ENCODE assay signal across 12 cellular contexts in genomic region chr9:7320139-7320538, GRCh38.
DNase-seq lines count a peak whose midpoint lies in the region; ATAC-seq and TF ChIP-seq lines count a peak whose summit lies in the region.
"Had no signal": no experiment of that assay in that cellular context is flagged by ENCODE, and none has a peak within 500 bp of the region (broad histone marks: within the 10 kb centered on the region; RNA-seq: fewer than 3 reads in every experiment).

No MANE protein-coding gene starts in this region.

- no peak overlapping the region for H3K23ac ChIP-seq in neuronal stem cell (ENCODE audit: low read depth, low read length, poor library complexity)

- TF ChIP-seq CTCF in MCF 10A (IDR thresholded peaks at IDR 0.05; ENCODE audit: unreplicated experiment) (no peak), breast epithelium (IDR thresholded peaks at IDR 0.05) (no peak), foreskin fibroblast (IDR thresholded peaks at IDR 0.05; ENCODE audit: low read depth, low read length) (no peak), uterus (IDR thresholded peaks at IDR 0.05) (no peak)

- H3K4me3 ChIP-seq in breast epithelium (no peak overlapping the region), SJCRH30 (no peak overlapping the region), foreskin fibroblast (ENCODE audit: low read depth in 1 of 2, low read length in 2 of 2) (no peak overlapping the region), uterus (no peak overlapping the region), neuronal stem cell (ENCODE audit: low read length in 2 of 2) (no peak overlapping the region)
- H3K4me3 ChIP-seq: BLaER1, heart right ventricle had no signal

- no peaks in the 10 kb centered on the region for H3K9me3 Mint-ChIP-seq in MCF 10A (ENCODE audit: unreplicated experiment)

- H2BK12ac ChIP-seq in neuronal stem cell (ENCODE audit: low read length) = no peak overlapping the region

- peaks cover 6% of the 10 kb centered on the region for H3K4me1 Mint-ChIP-seq in MCF 10A (ENCODE audit: insufficient read depth, unreplicated experiment)

- H3K79me1 ChIP-seq in neuronal stem cell (ENCODE audit: low read depth, low read length) = peaks cover under 1% of the 10 kb centered on the region

- no CpG with 5 or more reads among the region's 7 CpGs for WGBS in neuronal stem cell (ENCODE audit: extremely low coverage in 2 of 2, insufficient read length in 2 of 2, insufficient replicate concordance in 1 of 2), 2 donors

- peaks cover 0 to 4% of the 10 kb centered on the region in 2 donors for H3K27me3 ChIP-seq in breast epithelium
- H3K27me3 ChIP-seq in SJCRH30 = no peaks in the 10 kb centered on the region
- H3K27me3 ChIP-seq in uterus = no peaks in the 10 kb centered on the region
- no peaks in the 10 kb centered on the region for H3K27me3 ChIP-seq in neuronal stem cell (ENCODE audit: control insufficient read depth in 3 of 3, insufficient read depth in 3 of 3, low read depth in 1 of 3, low read length in 3 of 3)
- H3K27me3 ChIP-seq: BLaER1, heart right ventricle had no signal

- no peak overlapping the region for H3K4me3 Mint-ChIP-seq in MCF 10A (ENCODE audit: unreplicated experiment)

- no TSS peak for BruUV-seq in MCF 10A (replicated peaks; lab: Mats Ljungman, UMichigan)

- no peaks in the 10 kb centered on the region for H3K27me3 Mint-ChIP-seq in MCF 10A (ENCODE audit: insufficient read depth, unreplicated experiment)

- H3K9ac ChIP-seq in neuronal stem cell (ENCODE audit: low read depth, low read length, poor library complexity) = no peak overlapping the region
- H3K9ac ChIP-seq: BLaER1 had no signal

- no peak overlapping the region for H2BK120ac ChIP-seq in neuronal stem cell (ENCODE audit: low read depth, low read length)

- H3K14ac ChIP-seq in neuronal stem cell (ENCODE audit: low read length) = no peak overlapping the region

- no peak for TF ChIP-seq POLR2A in breast epithelium (IDR thresholded peaks at IDR 0.05)
- TF ChIP-seq POLR2A in uterus (IDR thresholded peaks at IDR 0.05) = no peak

- H3K36me3 ChIP-seq in breast epithelium (no peaks in the 10 kb centered on the region), SJCRH30 (no peaks in the 10 kb centered on the region), uterus (no peaks in the 10 kb centered on the region), neuronal stem cell (replicated peaks in 1 of 2; ENCODE audit: control insufficient read depth in 2 of 2, insufficient read depth in 2 of 2, low read length in 2 of 2) (no peaks in the 10 kb centered on the region)
- H3K36me3 ChIP-seq: BLaER1, heart right ventricle had no signal

- no peak overlapping the region for H3K18ac ChIP-seq in neuronal stem cell (ENCODE audit: low read length)

- no peak overlapping the region for H3K4ac ChIP-seq in neuronal stem cell (ENCODE audit: low read length)

- no peak overlapping the region for H3K4me2 ChIP-seq in neuronal stem cell (ENCODE audit: insufficient read depth, low read length, poor library complexity, severe bottlenecking)
- H3K4me2 ChIP-seq: BLaER1 had no signal

- intact Hi-C loops in MCF 10A (cut with micrococcal nuclease) (no loop called here), breast epithelium (cut with DNase I; ENCODE audit: low total_unique reads) (no loop called here), uterus (cut with DNase I; ENCODE audit: low total_unique reads) (no loop called here)

- no peak overlapping the region for H4K8ac ChIP-seq in neuronal stem cell (ENCODE audit: low read depth, low read length)

- H3K4me1 ChIP-seq in breast epithelium (no peaks in the 10 kb centered on the region), SJCRH30 (peaks cover 41% of the 10 kb centered on the region), uterus (peaks cover 1 to 7% of the 10 kb centered on the region in 2 donors), neuronal stem cell (ENCODE audit: control insufficient read depth in 2 of 2, insufficient read depth in 1 of 2, low read depth in 1 of 2, low read length in 2 of 2) (peaks cover 0 to 2% of the 10 kb centered on the region in 2 donors)
- H3K4me1 ChIP-seq: BLaER1 had no signal

- H2AFZ ChIP-seq in neuronal stem cell (ENCODE audit: low read length) = no peak overlapping the region

- H3K27ac ChIP-seq in breast epithelium (no peak overlapping the region), SJCRH30 (peak overlapping the region; percentile 60), uterus (peak overlapping the region; percentile 40 to 57), neuronal stem cell (replicated peaks; ENCODE audit: low read length) (no peak overlapping the region)
- H3K27ac ChIP-seq: BLaER1 had no signal

- H3K9me3 ChIP-seq in breast epithelium = no peaks in the 10 kb centered on the region
- H3K9me3 ChIP-seq in SJCRH30 (replicated peaks) = no peaks in the 10 kb centered on the region; the same call in 1 of the 2 replicates
- no peaks in the 10 kb centered on the region for H3K9me3 ChIP-seq in uterus
- no peaks in the 10 kb centered on the region for H3K9me3 ChIP-seq in neuronal stem cell (replicated peaks in 1 of 2; ENCODE audit: control insufficient read depth in 2 of 2, insufficient read depth in 1 of 2, low read depth in 1 of 2, low read length in 2 of 2)
- H3K9me3 ChIP-seq: BLaER1, heart right ventricle had no signal

- ATAC-seq in GM21717 (IDR thresholded peaks at IDR 0.05; ENCODE audit: unreplicated experiment) = no peak
- no peak for ATAC-seq in HG03565 (IDR thresholded peaks at IDR 0.05; ENCODE audit: unreplicated experiment)

- DNase-seq in MCF 10A (ENCODE audit: unreplicated experiment) = peak; percentile 70
- no peak for DNase-seq in breast epithelium (ENCODE audit: low spot score in 2 of 2)
- DNase-seq in SJCRH30 = peak; percentile 76 to 84
- DNase-seq in foreskin fibroblast = peak; percentile 98
- DNase-seq in uterus = peak; percentile 50 to 67
- DNase-seq in neuronal stem cell (ENCODE audit: low spot score) = no peak
- DNase-seq: activated naive CD4-positive, alpha-beta T cell; heart right ventricle; NCI-H1092 had no signal

- no peak overlapping the region for H2BK5ac ChIP-seq in neuronal stem cell (ENCODE audit: low read length)

- POLR2A ChIA-PET in MCF 10A (lab: Yijun Ruan, JAX) = no interaction called here

- no peak overlapping the region for H4K91ac ChIP-seq in neuronal stem cell (ENCODE audit: low read depth, low read length, poor library complexity)

- H3K36me3 Mint-ChIP-seq in MCF 10A (ENCODE audit: insufficient read depth, unreplicated experiment) = no peaks in the 10 kb centered on the region

- no peak overlapping the region for H2BK15ac ChIP-seq in neuronal stem cell (ENCODE audit: low read length)

- no peak overlapping the region for H2AK5ac ChIP-seq in neuronal stem cell (ENCODE audit: low read depth, low read length)

- CTCF ChIA-PET in MCF 10A (lab: Yijun Ruan, JAX) = interaction anchor here (0.7 kb wide), 1 partner anchor 282 kb away, joined by 3 read pairs; no protein-coding TSS in a partner anchor

- no peak overlapping the region for H3K27ac Mint-ChIP-seq in MCF 10A (ENCODE audit: low read depth, unreplicated experiment)

Comparison
In these comparisons a context has a peak if more than half of its experiments do, and no peak if none do; other contexts are left out.
1. DNase-seq: peak in MCF 10A (single experiment), SJCRH30 (2 of 2), foreskin fibroblast (2 of 2) and uterus (2 of 2); none in breast epithelium (0 of 2) and neuronal stem cell (single experiment).
2. H3K27ac ChIP-seq: peak in SJCRH30 (single experiment) and uterus (2 of 2); none in breast epithelium (0 of 2) and neuronal stem cell (single experiment).